10 cellular contexts compared by ENCODE assay signal in the genomic region with DNA sequence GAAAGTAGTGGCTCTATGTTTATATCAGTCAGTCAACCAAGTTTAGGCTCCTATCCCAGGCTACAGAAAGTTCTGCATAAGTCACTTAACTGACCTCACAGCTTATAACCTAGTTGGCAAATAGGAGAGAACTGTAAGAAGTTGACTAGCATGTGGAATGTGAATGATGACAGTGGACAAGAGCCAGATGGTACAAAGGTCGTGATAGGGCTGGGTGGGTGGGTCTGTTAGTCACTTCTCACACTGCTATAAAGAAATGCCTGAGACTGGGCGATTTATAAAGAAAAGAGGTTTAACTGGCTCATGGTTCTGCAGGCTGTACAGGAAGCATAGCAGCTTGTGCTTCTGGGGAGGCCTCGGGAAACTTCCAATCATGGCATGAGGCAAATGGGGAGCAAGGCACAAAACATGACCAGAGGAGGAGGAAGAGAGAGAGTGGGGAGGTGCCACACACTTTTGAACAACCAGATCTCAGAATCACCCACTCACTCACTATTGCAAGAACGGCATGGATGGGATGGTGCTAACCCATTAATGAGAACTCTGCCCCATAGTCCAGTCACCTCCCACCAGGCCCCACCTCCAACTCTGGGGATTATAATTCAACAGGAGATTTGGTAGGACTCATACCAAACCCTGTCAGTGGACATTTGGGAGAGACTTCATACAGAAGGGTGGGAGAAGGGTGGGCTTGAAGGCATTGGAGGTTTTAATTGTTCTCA.
DNase-seq lines count a peak whose midpoint lies in the region; ATAC-seq and TF ChIP-seq lines count a peak whose summit lies in the region.
"Had no signal": no experiment of that assay in that cellular context is flagged by ENCODE, and none has a peak within 500 bp of the region (broad histone marks: within the 10 kb centered on the region; RNA-seq: fewer than 3 reads in every experiment).

No MANE protein-coding gene starts in this region.

- H3K4me1 Mint-ChIP-seq in progenitor cell of endocrine pancreas (ENCODE audit: low read depth): peaks cover 18% of the 10 kb centered on the region

- peak overlapping the region; percentile 27 for H3K27ac ChIP-seq in brain microvascular endothelial cell
- peak overlapping the region; percentile 23 for H3K27ac ChIP-seq in right cardiac atrium (ENCODE audit: low read length)
- H3K27ac ChIP-seq: SJSA1 had no signal

- H3K27me3 ChIP-seq in brain microvascular endothelial cell (replicated peaks): no peaks in the 10 kb centered on the region
- no peaks in the 10 kb centered on the region for H3K27me3 ChIP-seq in right cardiac atrium (ENCODE audit: control insufficient read depth, insufficient read depth)
- H3K27me3 ChIP-seq: SJSA1 had no signal

- 56% methylated on average over 4 of the region's 4 CpGs for WGBS in right cardiac atrium

- H3K4me3 ChIP-seq in brain microvascular endothelial cell (ENCODE audit: low read depth, low read length) (no peak overlapping the region), right cardiac atrium (ENCODE audit: low read length) (no peak overlapping the region)
- H3K4me3 ChIP-seq: SJSA1 had no signal

- peak; percentile 75 to 86 for ATAC-seq in right cardiac atrium
- ATAC-seq: activated naive CD4-positive, alpha-beta T cell treated with anti-CD3 and anti-CD28 coated beads, Interleukin-2, amount 50 U/mL, for 72 hours had no signal

- H3K9me3 Mint-ChIP-seq in progenitor cell of endocrine pancreas (ENCODE audit: low read depth): no peaks in the 10 kb centered on the region
- H3K9me3 Mint-ChIP-seq: activated naive CD4-positive, alpha-beta T cell treated with anti-CD3 and anti-CD28 coated beads, Interleukin-2, amount 50 U/mL, for 72 hours had no signal

- DNase-seq in HS-5 (ENCODE audit: low read depth) (peak; percentile 23), brain microvascular endothelial cell (peak; percentile 64), right cardiac atrium (no peak), stromal cell of bone marrow (ENCODE audit: low read depth) (peak; percentile 61), progenitor cell of endocrine pancreas (ENCODE audit: low spot score, unreplicated experiment) (no peak)
- no peak for DNase-seq in stimulated activated CD8-positive, alpha-beta memory T cell treated with anti-CD3 and anti-CD28 coated beads, Interleukin-4, amount 100 ng/mL, for 48 hours
- DNase-seq in activated naive CD4-positive, alpha-beta T cell treated with anti-CD3 and anti-CD28 coated beads, Interleukin-2, amount 50 U/mL, for 16 hours: no peak
- DNase-seq: activated CD4-positive, alpha-beta T cell treated with anti-CD3 and anti-CD28 coated beads, Interleukin-2, amount 50 U/mL, for 48 hours had no signal

- H3K36me3 ChIP-seq in brain microvascular endothelial cell (replicated peaks): no peaks in the 10 kb centered on the region
- H3K36me3 ChIP-seq: SJSA1 had no signal

- H3K27ac Mint-ChIP-seq in progenitor cell of endocrine pancreas: no peak overlapping the region
- H3K27ac Mint-ChIP-seq: activated naive CD4-positive, alpha-beta T cell treated with anti-CD3 and anti-CD28 coated beads, Interleukin-2, amount 50 U/mL, for 72 hours had no signal

- H3K36me3 Mint-ChIP-seq in progenitor cell of endocrine pancreas (ENCODE audit: insufficient read depth): no peaks in the 10 kb centered on the region
- H3K36me3 Mint-ChIP-seq: activated naive CD4-positive, alpha-beta T cell treated with anti-CD3 and anti-CD28 coated beads, Interleukin-2, amount 50 U/mL, for 72 hours had no signal

- peaks cover 10% of the 10 kb centered on the region for H3K4me1 ChIP-seq in right cardiac atrium (ENCODE audit: control insufficient read depth, insufficient read depth, low read length)

- H3K27me3 Mint-ChIP-seq in progenitor cell of endocrine pancreas: no peaks in the 10 kb centered on the region

- TF ChIP-seq CTCF in brain microvascular endothelial cell (IDR thresholded peaks at IDR 0.05; ENCODE audit: low read depth, low read length, missing control alignments) (no peak), progenitor cell of endocrine pancreas (IDR thresholded peaks at IDR 0.05; ENCODE audit: unreplicated experiment) (no peak)

- no peaks in the 10 kb centered on the region for H3K9me3 ChIP-seq in right cardiac atrium (ENCODE audit: control insufficient read depth, low read length)
- H3K9me3 ChIP-seq: SJSA1 had no signal

- H3K4me3 Mint-ChIP-seq in progenitor cell of endocrine pancreas (ENCODE audit: low read depth): no peak overlapping the region

- intact Hi-C loops in right cardiac atrium (cut with DNase I): loop anchor here in 1 of 4 donors (5.0 kb wide), 1 partner anchor 243 kb away; no protein-coding TSS in a partner anchor

- in situ Hi-C loops in brain microvascular endothelial cell (cut with HindIII; ENCODE audit: low pct_ligation_motif_present, low sequenced_read_pairs): no loop called here

Comparison
In these comparisons a context has a peak if more than half of its experiments do, and no peak if none do; other contexts are left out.
1. DNase-seq: peak in HS-5 (single experiment), brain microvascular endothelial cell (single experiment) and stromal cell of bone marrow (single experiment); none in right cardiac atrium (0 of 3), stimulated activated CD8-positive, alpha-beta memory T cell treated with anti-CD3 and anti-CD28 coated beads, Interleukin-4, amount 100 ng/mL, for 48 hours (single experiment), progenitor cell of endocrine pancreas (single experiment) and activated naive CD4-positive, alpha-beta T cell treated with anti-CD3 and anti-CD28 coated beads, Interleukin-2, amount 50 U/mL, for 16 hours (single experiment).